15 cellular contexts compared by ENCODE assay signal in the genomic region with DNA sequence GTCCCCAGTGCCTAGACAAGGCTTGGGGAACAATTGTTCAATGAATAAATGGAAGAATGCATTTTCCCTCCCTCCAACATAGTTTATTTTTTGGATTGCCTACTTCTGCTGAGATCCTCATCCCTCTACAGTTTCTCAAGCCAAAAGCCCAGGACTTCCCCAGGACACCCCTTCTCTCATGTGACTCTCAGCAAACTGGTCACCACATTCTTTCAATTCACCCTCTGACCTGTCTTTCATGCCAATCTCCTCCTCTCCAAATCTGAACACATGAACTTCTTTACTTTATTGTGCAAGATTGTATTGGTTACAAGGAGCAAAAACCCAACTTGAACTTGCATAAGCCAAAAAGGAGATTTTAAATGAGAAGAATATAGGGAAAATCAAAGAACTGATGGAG.
DNase-seq lines count a peak whose midpoint lies in the region; TF ChIP-seq lines count a peak whose summit lies in the region.
"Had no signal": no experiment of that assay in that cellular context is flagged by ENCODE, and none has a peak within 500 bp of the region (broad histone marks: within the 10 kb centered on the region; RNA-seq: fewer than 3 reads in every experiment).

No MANE protein-coding gene starts in this region.

- peaks cover 29 to 64% (median 36%) of the 10 kb centered on the region in 4 donors for H3K4me1 ChIP-seq in esophagus muscularis mucosa
- H3K4me1 ChIP-seq in suprapubic skin, result peaks cover 50% of the 10 kb centered on the region
- peaks cover 4% of the 10 kb centered on the region for H3K4me1 ChIP-seq in colonic mucosa

- no peaks in the 10 kb centered on the region; the same call in 1 of the 2 replicates for H3K27me3 Mint-ChIP-seq in HFFc6 (ENCODE audit: insufficient read depth)

- H3K9me3 ChIP-seq in esophagus muscularis mucosa (no peaks in the 10 kb centered on the region), suprapubic skin (no peaks in the 10 kb centered on the region), colonic mucosa (no peaks in the 10 kb centered on the region)
- H3K9me3 ChIP-seq: BLaER1 treated with 17β-estradiol and CSF1 and Interleukin-3, amounts not matched to agents 10 nM and 100 nM had no signal

- H3K4me1 Mint-ChIP-seq in HFFc6 (ENCODE audit: low read depth), result peaks cover 56% of the 10 kb centered on the region

- TF ChIP-seq EP300 in esophagus muscularis mucosa (IDR thresholded peaks at IDR 0.05) (no peak), suprapubic skin (IDR thresholded peaks at IDR 0.05) (no peak)

- no peak overlapping the region for H3K4me3 Mint-ChIP-seq in HFFc6

- peak; percentile 23 for DNase-seq in HFFc6
- DNase-seq in esophagus muscularis mucosa (ENCODE audit: extremely low spot score), result no peak
- peak; percentile 25 for DNase-seq in myocyte (ENCODE audit: low read depth)
- no peak for DNase-seq in suprapubic skin (ENCODE audit: low spot score in 2 of 2)
- no peak for DNase-seq in colonic mucosa
- no peak for DNase-seq in GM10248 (ENCODE audit: extremely low spot score)
- no peak for DNase-seq in DMS 273 (lab: John Stamatoyannopoulos, UW; ENCODE audit: unreplicated experiment)
- DNase-seq in posterior vena cava (ENCODE audit: low spot score), result no peak
- DNase-seq: activated gamma-delta T cell, brain microvascular endothelial cell, Kasumi-1, NCI-H510A, substantia nigra had no signal

- H3K4me3 ChIP-seq in esophagus muscularis mucosa, result no peak overlapping the region
- no peak overlapping the region for H3K4me3 ChIP-seq in suprapubic skin
- H3K4me3 ChIP-seq in colonic mucosa, result no peak overlapping the region
- H3K4me3 ChIP-seq: BLaER1 treated with 17β-estradiol and CSF1 and Interleukin-3, amounts not matched to agents 10 nM and 100 nM; SK-N-MC had no signal

- H3K36me3 ChIP-seq in esophagus muscularis mucosa (no peaks in the 10 kb centered on the region), suprapubic skin (no peaks in the 10 kb centered on the region), colonic mucosa (no peaks in the 10 kb centered on the region)
- H3K36me3 ChIP-seq: BLaER1 treated with 17β-estradiol and CSF1 and Interleukin-3, amounts not matched to agents 10 nM and 100 nM; brain microvascular endothelial cell had no signal

- CTCF ChIA-PET in GM10248 (lab: Yijun Ruan, JAX), result interaction anchor here (1.4 kb wide), 1 partner anchor 10 kb away, joined by 3 read pairs; no protein-coding TSS in a partner anchor

- no peaks in the 10 kb centered on the region for H3K27me3 ChIP-seq in esophagus muscularis mucosa
- no peaks in the 10 kb centered on the region for H3K27me3 ChIP-seq in suprapubic skin
- H3K27me3 ChIP-seq in colonic mucosa, result no peaks in the 10 kb centered on the region
- H3K27me3 ChIP-seq: BLaER1 treated with 17β-estradiol and CSF1 and Interleukin-3, amounts not matched to agents 10 nM and 100 nM; brain microvascular endothelial cell had no signal

- TF ChIP-seq POLR2A in esophagus muscularis mucosa (IDR thresholded peaks at IDR 0.05; ENCODE audit: low read depth) (no peak), suprapubic skin (IDR thresholded peaks at IDR 0.05) (no peak)

- H3K9ac ChIP-seq in colonic mucosa (ENCODE audit: low read depth in 2 of 2, low read length in 2 of 2), result no peak overlapping the region
- H3K9ac ChIP-seq: BLaER1 treated with 17β-estradiol and CSF1 and Interleukin-3, amounts not matched to agents 10 nM and 100 nM had no signal

- H3K36me3 Mint-ChIP-seq in HFFc6 (ENCODE audit: low read depth), result peaks cover 7% of the 10 kb centered on the region

- POLR2A ChIA-PET in GM10248 (lab: Yijun Ruan, JAX), result no interaction called here

- H3K9me3 Mint-ChIP-seq in HFFc6, result no peaks in the 10 kb centered on the region

- H3K27ac ChIP-seq in esophagus muscularis mucosa (replicated peaks in 1 of 4) (peak overlapping the region in 3 of 4 donors; percentile 48 to 68 (median 54)), suprapubic skin (peak overlapping the region; percentile 84), colonic mucosa (no peak overlapping the region)
- H3K27ac ChIP-seq: brain microvascular endothelial cell, SK-N-MC had no signal

- H3K27ac Mint-ChIP-seq in HFFc6, result peak overlapping the region; percentile 10

- intact Hi-C loops in esophagus muscularis mucosa (cut with DNase I), result no loop called here
- intact Hi-C loops in colonic mucosa (cut with DNase I), result no loop called here
- intact Hi-C loops in posterior vena cava (cut with DNase I), result no loop called here

- TF ChIP-seq CTCF in HFFc6 (IDR thresholded peaks at IDR 0.05) (no peak), esophagus muscularis mucosa (IDR thresholded peaks at IDR 0.05) (no peak), suprapubic skin (IDR thresholded peaks at IDR 0.05) (no peak), colonic mucosa (IDR thresholded peaks at IDR 0.05) (no peak), GM10248 (IDR thresholded peaks at IDR 0.05; ENCODE audit: control extremely low read depth, extremely low read depth, low read depth, missing control alignments) (no peak)

Comparison
In these comparisons a context has a peak if more than half of its experiments do, and no peak if none do; other contexts are left out.
1. DNase-seq: peak in HFFc6 (single experiment) and myocyte (single experiment); none in esophagus muscularis mucosa (single experiment), suprapubic skin (0 of 2), colonic mucosa (single experiment), GM10248 (single experiment), DMS 273 (single experiment) and posterior vena cava (single experiment).